Comparison of ENCODE assay signal across 11 cellular contexts in the genomic region with DNA sequence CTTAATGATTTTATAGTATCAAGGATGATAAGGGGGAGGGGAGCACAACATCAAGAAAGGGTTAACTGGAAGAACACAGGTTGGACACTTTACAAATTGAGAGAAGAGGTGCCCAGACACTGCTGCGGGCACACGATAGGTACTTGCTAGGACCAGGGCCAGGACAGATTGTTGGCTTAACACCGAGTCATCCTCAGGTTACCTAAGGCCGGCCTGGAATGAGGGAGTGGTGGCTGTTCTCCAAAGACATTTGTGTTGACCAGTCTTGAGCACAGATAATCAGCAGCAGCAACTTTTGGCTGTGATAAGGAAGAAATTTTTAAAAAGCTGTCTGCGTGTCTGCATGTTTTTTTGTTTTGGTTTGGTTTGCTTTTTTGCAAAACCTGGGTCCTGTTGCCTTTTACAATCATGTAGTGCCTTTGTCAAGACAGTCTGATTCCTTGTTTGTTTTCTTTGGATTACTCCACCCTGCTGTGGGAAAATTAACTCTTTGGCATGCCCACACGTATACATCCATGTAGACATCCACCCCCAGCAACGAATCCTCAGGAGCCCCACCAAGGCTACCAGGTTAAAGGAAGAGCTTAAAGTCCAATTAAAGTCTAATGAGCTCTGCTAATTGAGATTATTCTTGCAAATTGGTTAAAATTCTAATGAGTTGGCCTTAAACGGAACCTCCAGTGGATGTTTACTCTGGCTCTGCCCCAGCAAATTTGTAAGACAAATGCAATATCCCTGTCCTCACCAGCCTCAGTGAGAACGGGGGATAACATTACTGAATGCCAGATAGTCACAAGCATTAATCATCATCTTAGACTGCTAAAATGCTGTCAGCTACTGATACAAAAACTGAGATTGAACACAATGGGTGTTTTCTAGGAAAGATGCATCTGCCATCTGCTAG.
DNase-seq lines count a peak whose midpoint lies in the region; ATAC-seq and TF ChIP-seq lines count a peak whose summit lies in the region.
"Had no signal": no experiment of that assay in that cellular context is flagged by ENCODE, and none has a peak within 500 bp of the region (broad histone marks: within the 10 kb centered on the region; RNA-seq: fewer than 3 reads in every experiment).

No MANE protein-coding gene starts in this region.

- no peak overlapping the region for H3K27ac Mint-ChIP-seq in CD8-positive, alpha-beta T cell
- H3K27ac Mint-ChIP-seq: activated naive CD4-positive, alpha-beta T cell treated with anti-CD3 and anti-CD28 coated beads, Interleukin-2, amount 50 U/mL, for 72 hours had no signal

- H3K27me3 ChIP-seq in CD8-positive, alpha-beta T cell (ENCODE audit: insufficient read depth, low read length) = no peaks in the 10 kb centered on the region
- no peaks in the 10 kb centered on the region for H3K27me3 ChIP-seq in effector memory CD4-positive, alpha-beta T cell (replicated peaks; ENCODE audit: control insufficient read depth, insufficient read depth, low read length, poor library complexity, severe bottlenecking)

- H3K27me3 Mint-ChIP-seq in CD8-positive, alpha-beta T cell (ENCODE audit: low read depth) = no peaks in the 10 kb centered on the region

- ATAC-seq in sciatic nerve (peak; percentile 77), HG03378 (IDR thresholded peaks at IDR 0.05; ENCODE audit: unreplicated experiment) (no peak)
- ATAC-seq in CD8-positive, alpha-beta T cell = no peak
- ATAC-seq: activated naive CD4-positive, alpha-beta T cell treated with anti-CD3 and anti-CD28 coated beads, Interleukin-2, amount 50 U/mL, for 72 hours had no signal

- intact Hi-C loops in sciatic nerve (cut with DNase I) = no loop called here
- intact Hi-C loops in CD8-positive, alpha-beta T cell (cut with DNase I, micrococcal nuclease) = no loop called here

- H3K4me3 ChIP-seq in CD8-positive, alpha-beta T cell (ENCODE audit: low read depth, low read length) = no peak overlapping the region
- H3K4me3 ChIP-seq in effector memory CD4-positive, alpha-beta T cell (ENCODE audit: insufficient read depth, low read depth, low read length, poor library complexity, severe bottlenecking) = no peak overlapping the region

- peak overlapping the region; percentile 80 for H3K27ac ChIP-seq in epithelial cell of prostate
- H3K27ac ChIP-seq in CD8-positive, alpha-beta T cell (ENCODE audit: low read depth, low read length) = no peak overlapping the region
- H3K27ac ChIP-seq in effector memory CD4-positive, alpha-beta T cell (ENCODE audit: insufficient read depth, low read length, poor library complexity, severe bottlenecking) = no peak overlapping the region

- no peaks in the 10 kb centered on the region for H3K9me3 ChIP-seq in CD8-positive, alpha-beta T cell (ENCODE audit: low read length)
- no peaks in the 10 kb centered on the region for H3K9me3 ChIP-seq in effector memory CD4-positive, alpha-beta T cell (ENCODE audit: control insufficient read depth, low read length)

- DNase-seq in H4 (ENCODE audit: low spot score) (peak; percentile 47), NCI-H748 (lab: John Stamatoyannopoulos, UW; ENCODE audit: unreplicated experiment) (peak; percentile 87), epithelial cell of prostate (ENCODE audit: low read depth, low spot score) (peak; percentile 60), sciatic nerve (ENCODE audit: low spot score) (no peak), GF-D8 (lab: John Stamatoyannopoulos, UW) (no peak)
- no peak for DNase-seq in CD8-positive, alpha-beta T cell
- DNase-seq in effector memory CD4-positive, alpha-beta T cell = no peak
- DNase-seq: KG1, T-helper 9 cell had no signal

- H3K4me3 Mint-ChIP-seq in CD8-positive, alpha-beta T cell = no peak overlapping the region

- no peak for TF ChIP-seq CTCF in CD8-positive, alpha-beta T cell (IDR thresholded peaks at IDR 0.05)

- no peaks in the 10 kb centered on the region for H3K4me1 ChIP-seq in CD8-positive, alpha-beta T cell (ENCODE audit: insufficient read depth, low read length)
- H3K4me1 ChIP-seq in effector memory CD4-positive, alpha-beta T cell (ENCODE audit: control insufficient read depth, insufficient read depth, low read length, poor library complexity, severe bottlenecking) = no peaks in the 10 kb centered on the region

- CTCF ChIA-PET in CD8-positive, alpha-beta T cell (lab: Charles Lee) = no interaction called here

- POLR2A ChIA-PET in CD8-positive, alpha-beta T cell (lab: Charles Lee) = no interaction called here

- no peaks in the 10 kb centered on the region for H3K9me3 Mint-ChIP-seq in CD8-positive, alpha-beta T cell

- no peaks in the 10 kb centered on the region for H3K36me3 Mint-ChIP-seq in CD8-positive, alpha-beta T cell

- H3K36me3 ChIP-seq in CD8-positive, alpha-beta T cell (ENCODE audit: insufficient read depth, low read length) = no peaks in the 10 kb centered on the region
- H3K36me3 ChIP-seq in effector memory CD4-positive, alpha-beta T cell (ENCODE audit: control insufficient read depth, insufficient read depth, low read length) = no peaks in the 10 kb centered on the region

- no peaks in the 10 kb centered on the region for H3K4me1 Mint-ChIP-seq in CD8-positive, alpha-beta T cell (ENCODE audit: low read depth)

Comparison
In these comparisons a context has a peak if more than half of its experiments do, and no peak if none do; other contexts are left out.
1. DNase-seq: peak in H4 (single experiment), NCI-H748 (single experiment) and epithelial cell of prostate (single experiment); none in sciatic nerve (single experiment), GF-D8 (single experiment), CD8-positive, alpha-beta T cell (0 of 7) and effector memory CD4-positive, alpha-beta T cell (0 of 3).